Comparison of ENCODE assay signal across 1 cellular context in genomic region chr6:30913721-30914075, GRCh38.
TF ChIP-seq lines count a peak whose summit lies in the region.

No MANE protein-coding gene starts in this region.

TF ChIP-seq in SK-N-SH, 30 proteins besides CTCF, POLR2A, EP300 and RAD21:
- no peak for TF ChIP-seq USF1 (IDR thresholded peaks at IDR 0.05; ENCODE audit: borderline replicate concordance, low read depth)
- no peak for TF ChIP-seq CHD2 (IDR thresholded peaks at IDR 0.05; ENCODE audit: low read length, partially characterized antibody)
- TF ChIP-seq FOXM1 (IDR thresholded peaks at IDR 0.05; ENCODE audit: low read depth) = no peak
- TF ChIP-seq POLR2AphosphoS5 (IDR thresholded peaks at IDR 0.05; ENCODE audit: low read depth, low read length) = no peak
- no peak for TF ChIP-seq ZBTB33 (IDR thresholded peaks at IDR 0.05; ENCODE audit: borderline replicate concordance, low read depth)
- TF ChIP-seq RXRA (IDR thresholded peaks at IDR 0.05; ENCODE audit: borderline replicate concordance, low read depth) = no peak
- no peak for TF ChIP-seq PBX3 (IDR thresholded peaks at IDR 0.05)
- no peak for TF ChIP-seq EZH2phosphoT487 (IDR thresholded peaks at IDR 0.05; ENCODE audit: borderline replicate concordance, low read depth)
- no peak for TF ChIP-seq FOXJ3 (CRISPR knock-in tag; IDR thresholded peaks at IDR 0.05)
- TF ChIP-seq MEF2A (IDR thresholded peaks at IDR 0.05; ENCODE audit: borderline replicate concordance, low read depth) = no peak
- no peak for TF ChIP-seq YY1 (IDR thresholded peaks at IDR 0.05; ENCODE audit: low read depth)
- TF ChIP-seq GATA2 (CRISPR knock-in tag; IDR thresholded peaks at IDR 0.05) = no peak
- no peak for TF ChIP-seq NRF1 (IDR thresholded peaks at IDR 0.05; ENCODE audit: low read depth, low read length)
- no peak for TF ChIP-seq RFX5 (IDR thresholded peaks at IDR 0.05; ENCODE audit: low read length)
- TF ChIP-seq USF2 (IDR thresholded peaks at IDR 0.05; ENCODE audit: borderline replicate concordance, low read depth, low read length) = no peak
- TF ChIP-seq ELF1 (IDR thresholded peaks at IDR 0.05) = no peak
- TF ChIP-seq SIN3A (IDR thresholded peaks at IDR 0.05; ENCODE audit: borderline replicate concordance, low read depth, low read length) = no peak
- no peak for TF ChIP-seq IRF3 (IDR thresholded peaks at IDR 0.05; ENCODE audit: low read depth, low read length)
- no peak for TF ChIP-seq MAX (IDR thresholded peaks at IDR 0.05; ENCODE audit: low read depth)
TF ChIP-seq in SK-N-SH: peak in this region for 0.
